28 cellular contexts compared by ENCODE assay signal in genomic region chr9:116382053-116382452, GRCh38.
"Had no signal": no experiment of that assay in that cellular context is flagged by ENCODE, and none has a peak within 500 bp of the region (broad histone marks: within the 10 kb centered on the region; RNA-seq: fewer than 3 reads in every experiment).

No MANE protein-coding gene starts in this region.

- ATAC-seq: activated naive CD4-positive, alpha-beta T cell treated with anti-CD3 and anti-CD28 coated beads, Interleukin-2, amount 50 U/mL, for 72 hours; activated T-cell treated with anti-CD3 and anti-CD28 coated beads, Interleukin-2, amount 50 U/mL, for 72 hours; esophagus mucosa; T-helper 17 cell had no signal

- H3K4me3 ChIP-seq: coronary artery, dorsolateral prefrontal cortex had no signal

- H3K27ac ChIP-seq: brain microvascular endothelial cell, coronary artery, dorsolateral prefrontal cortex had no signal

- H3K27me3 ChIP-seq: brain microvascular endothelial cell, dorsolateral prefrontal cortex had no signal

- DNase-seq: activated CD4-positive, alpha-beta memory T cell treated with anti-CD3 and anti-CD28 coated beads, Interleukin-2, amount 10 ng/mL, durations not matched to agents 7 days and 5 days; activated CD4-positive, alpha-beta T cell treated with anti-CD3 and anti-CD28 coated beads for 1 hour; activated CD4-positive, alpha-beta T cell treated with anti-CD3 and anti-CD28 coated beads for 4 hours; activated CD4-positive, alpha-beta T cell treated with anti-CD3 and anti-CD28 coated beads, Interleukin-2, amount 10 ng/mL, durations not matched to agents 7 days and 5 days; activated CD4-positive, alpha-beta T cell treated with anti-CD3 and anti-CD28 coated beads, Interleukin-2, amount 50 U/mL, for 4 hours; activated CD4-positive, CD25-positive, alpha-beta regulatory T cell; activated CD8-positive, alpha-beta memory T cell treated with anti-CD3 and anti-CD28 coated beads, Interleukin-2, amount 50 U/mL, for 48 hours; activated gamma-delta T cell; activated naive CD4-positive, alpha-beta T cell; activated naive CD4-positive, alpha-beta T cell treated with anti-CD3 and anti-CD28 coated beads, Interleukin-2, amount 10 ng/mL, durations not matched to agents 7 days and 5 days; activated naive CD8-positive, alpha-beta T cell treated with anti-CD3 and anti-CD28 coated beads, Interleukin-2, amount 10 ng/mL, durations not matched to agents 7 days and 5 days; activated T-cell treated with anti-CD3 and anti-CD28 coated beads for 4 hours; activated T-cell treated with anti-CD3 and anti-CD28 coated beads, Interleukin-2, amount 50 U/mL, for 24 hours; activated T-cell treated with anti-CD3 and anti-CD28 coated beads, Interleukin-2, amount 50 U/mL, for 72 hours; amniotic stem cell; anterior cingulate cortex; brain microvascular endothelial cell; dorsolateral prefrontal cortex; effector memory CD4-positive, alpha-beta T cell; endodermal cell; foreskin fibroblast; head of caudate nucleus; T-helper 1 cell; T-helper 17 cell; T1000 had no signal
